1 cellular context compared by ENCODE assay signal in genomic region chr7:20219446-20220292, GRCh38.
A peak's percentile ranks its signal among the peaks of the same experiment; 100 is the strongest.
TF ChIP-seq lines count a peak whose summit lies in the region.

No MANE protein-coding gene starts in this region.

TF ChIP-seq in GM12878, 131 proteins besides CTCF, POLR2A, EP300 and RAD21 (continued from another document):
- TF ChIP-seq RELB (IDR thresholded peaks at IDR 0.05; ENCODE audit: low read depth) (peak; percentile 93), CHD4 (IDR thresholded peaks at IDR 0.05) (no peak), RCOR1 (conservative IDR thresholded peaks at IDR 0.05; ENCODE audit: low read depth, low read length) (no peak), HDGF (IDR thresholded peaks at IDR 0.05) (peak; percentile 87), POLR2AphosphoS2 (IDR thresholded peaks at IDR 0.05; ENCODE audit: low read depth, low read length) (peak; percentile 95; the same call in 1 of the 2 replicates), ZNF384 (IDR thresholded peaks at IDR 0.05; ENCODE audit: borderline replicate concordance, low read depth, low read length) (no peak), SP1 (IDR thresholded peaks at IDR 0.05; ENCODE audit: low read depth, low read length) (peak; percentile 95), HDAC6 (IDR thresholded peaks at IDR 0.05; ENCODE audit: unreplicated experiment) (no peak), CHD2 (IDR thresholded peaks at IDR 0.05; ENCODE audit: borderline replicate concordance, low read depth, low read length) (peak; percentile 95), SMAD1 (IDR thresholded peaks at IDR 0.05; ENCODE audit: low read depth, partially characterized antibody) (peak; percentile 80)
TF ChIP-seq in GM12878: peak in this region for 75.
